In genomic region chr2:58240595-58240937, GRCh38 we compare ENCODE assay signal across 8 cellular contexts. TPM values are rescaled to one million over a fixed set of nuclear protein-coding genes. Genes with fewer than 3 reads are reported as not detected.
DNase-seq lines count a peak whose midpoint lies in the region; ATAC-seq and TF ChIP-seq lines count a peak whose summit lies in the region.

No MANE protein-coding gene starts in this region.

- CTCF ChIA-PET in Calu3 (lab: Charles Lee): interaction anchor here (0.6 to 0.7 kb wide), 2 partner anchors 207 to 1302 kb away, joined by 3 to 5 read pairs; no protein-coding TSS in a partner anchor

- H3K27me3 ChIP-seq in HAP-1 (ENCODE audit: low read depth) (no peaks in the 10 kb centered on the region), endocrine pancreas (ENCODE audit: control insufficient read depth, insufficient read depth, low read length) (peaks cover 2% of the 10 kb centered on the region)

- DNase-seq in Calu3: no peak
- DNase-seq in HAP-1 (ENCODE audit: low spot score in 2 of 2): no peak
- DNase-seq in OCI-M1 (lab: John Stamatoyannopoulos, UW): peak; percentile 74
- peak in 1 of 10 donors; percentile 10 for DNase-seq in naive thymus-derived CD8-positive, alpha-beta T cell
- DNase-seq in cerebellar nuclear complex (lab: John Stamatoyannopoulos, UW): no peak
- DNase-seq in NK-92 (lab: John Stamatoyannopoulos, UW; ENCODE audit: unreplicated experiment): no peak
- no peak for DNase-seq in NCI-H226

- no peak for TF ChIP-seq CTCF in Calu3 (IDR thresholded peaks at IDR 0.05; ENCODE audit: unreplicated experiment)

- H3K9ac ChIP-seq in endocrine pancreas (ENCODE audit: control insufficient read depth, insufficient read depth, low read length): peak overlapping the region; percentile 82

- no TSS peak for BruUV-seq in Calu3 (replicated peaks; lab: Mats Ljungman, UMichigan)

- H3K4me3 ChIP-seq in HAP-1: peak overlapping the region; percentile 77
- H3K4me3 ChIP-seq in endocrine pancreas (ENCODE audit: control insufficient read depth, insufficient read depth, low read length): peak overlapping the region; percentile 97

- no peaks in the 10 kb centered on the region for H3K27me3 Mint-ChIP-seq in Calu3 (ENCODE audit: unreplicated experiment)
- H3K27me3 Mint-ChIP-seq in naive thymus-derived CD8-positive, alpha-beta T cell: peaks cover 0 to 8% (median 4%) of the 10 kb centered on the region in 5 donors

- in situ Hi-C loops in HAP-1 (cut with MboI; ENCODE audit: low sequenced_read_pairs): no loop called here

- H3K36me3 Mint-ChIP-seq in Calu3 (ENCODE audit: insufficient read depth, unreplicated experiment): peaks cover 15% of the 10 kb centered on the region
- no peaks in the 10 kb centered on the region for H3K36me3 Mint-ChIP-seq in naive thymus-derived CD8-positive, alpha-beta T cell

- H3K9me3 ChIP-seq in HAP-1 (no peaks in the 10 kb centered on the region), endocrine pancreas (ENCODE audit: control insufficient read depth, low read length) (no peaks in the 10 kb centered on the region)

- no peaks in the 10 kb centered on the region for H3K36me3 ChIP-seq in HAP-1 (replicated peaks)
- H3K36me3 ChIP-seq in endocrine pancreas (ENCODE audit: control insufficient read depth, insufficient read depth, low read length): no peaks in the 10 kb centered on the region

- H3K4me3 Mint-ChIP-seq in Calu3 (ENCODE audit: low read depth, unreplicated experiment): peak overlapping the region; percentile 99
- H3K4me3 Mint-ChIP-seq in naive thymus-derived CD8-positive, alpha-beta T cell: peak overlapping the region; percentile 93 to 98 (median 94)

- intact Hi-C loops in Calu3 (cut with micrococcal nuclease; ENCODE audit: unreplicated experiment): no loop called here

- H3K4me1 ChIP-seq in HAP-1 (peaks cover 17% of the 10 kb centered on the region), endocrine pancreas (ENCODE audit: control insufficient read depth, insufficient read depth, low read length) (peaks cover 7% of the 10 kb centered on the region)

- H3K4me1 Mint-ChIP-seq in Calu3 (ENCODE audit: low read depth, unreplicated experiment): peaks cover 22% of the 10 kb centered on the region
- peaks cover 9 to 34% (median 21%) of the 10 kb centered on the region in 4 donors for H3K4me1 Mint-ChIP-seq in naive thymus-derived CD8-positive, alpha-beta T cell

- no peaks in the 10 kb centered on the region for H3K9me3 Mint-ChIP-seq in Calu3 (ENCODE audit: low read depth, unreplicated experiment)
- no peaks in the 10 kb centered on the region for H3K9me3 Mint-ChIP-seq in naive thymus-derived CD8-positive, alpha-beta T cell

- POLR2A ChIA-PET in naive thymus-derived CD8-positive, alpha-beta T cell (lab: Charles Lee): no interaction called here

- ATAC-seq in naive thymus-derived CD8-positive, alpha-beta T cell: no peak

- peak overlapping the region; percentile 95 for H3K27ac Mint-ChIP-seq in Calu3 (ENCODE audit: unreplicated experiment)
- H3K27ac Mint-ChIP-seq in naive thymus-derived CD8-positive, alpha-beta T cell: peak overlapping the region; percentile 7 to 93 (median 83)

RNA-seq across cellular contexts. Expression of gene FANCL, which starts 0.6 kb away (rescaled TPM):
- 33.1 and 40.5 TPM in 2 replicates for total RNA-seq in Calu3 (2022)
- 1 to 10 TPM; 2.1 to 2.7 TPM for total RNA-seq in naive thymus-derived CD8-positive, alpha-beta T cell
- polyA plus RNA-seq in naive thymus-derived CD8-positive, alpha-beta T cell: 1 to 10 TPM; 3.0 to 6.7 (median 3.1) TPM
